ENCODE assay signal across 1 cellular context in the genomic region with DNA sequence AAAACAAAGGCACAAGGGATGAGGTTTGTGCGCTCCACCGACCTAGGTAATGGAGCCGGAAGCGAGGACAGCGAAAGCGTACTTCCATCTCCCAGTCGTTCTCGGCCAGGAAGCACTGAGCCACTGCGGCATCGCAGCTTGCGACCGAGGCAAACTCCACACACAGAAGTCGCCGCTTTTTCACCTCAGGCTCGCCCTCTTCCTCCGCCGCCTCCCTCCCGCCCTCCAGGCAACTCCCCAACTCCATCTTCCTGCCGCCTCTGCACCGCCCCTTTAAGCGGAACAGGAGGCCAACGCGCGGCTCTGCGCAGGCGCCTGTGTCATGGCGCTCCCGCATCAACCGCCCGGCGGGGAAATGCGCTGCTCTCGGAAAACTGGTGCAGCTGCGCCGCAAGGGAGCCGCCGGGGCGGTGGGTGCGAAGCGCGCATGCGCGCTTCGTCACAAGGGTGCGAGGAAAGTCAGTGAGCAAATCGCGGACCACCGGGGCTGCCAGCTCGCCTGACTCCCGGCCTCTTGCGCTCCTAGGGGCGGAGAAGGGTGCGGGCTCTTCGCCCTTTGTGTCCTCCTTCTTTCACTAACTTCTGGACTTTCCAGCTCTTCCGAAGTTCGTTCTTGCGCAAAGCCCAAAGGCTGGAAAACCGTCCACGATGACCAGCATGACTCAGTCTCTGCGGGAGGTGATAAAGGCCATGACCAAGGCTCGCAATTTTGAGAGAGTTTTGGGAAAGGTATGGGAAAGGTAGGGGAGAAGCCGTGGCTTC.
TF ChIP-seq lines count a peak whose summit lies in the region.

A gene (plus strand): TSS at position 462 of the 762 bp plus-strand sequence. CDS start 187 bp downstream, at position 649.
A gene with protein sequence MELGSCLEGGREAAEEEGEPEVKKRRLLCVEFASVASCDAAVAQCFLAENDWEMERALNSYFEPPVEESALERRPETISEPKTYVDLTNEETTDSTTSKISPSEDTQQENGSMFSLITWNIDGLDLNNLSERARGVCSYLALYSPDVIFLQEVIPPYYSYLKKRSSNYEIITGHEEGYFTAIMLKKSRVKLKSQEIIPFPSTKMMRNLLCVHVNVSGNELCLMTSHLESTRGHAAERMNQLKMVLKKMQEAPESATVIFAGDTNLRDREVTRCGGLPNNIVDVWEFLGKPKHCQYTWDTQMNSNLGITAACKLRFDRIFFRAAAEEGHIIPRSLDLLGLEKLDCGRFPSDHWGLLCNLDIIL (minus strand): TSS at position 284 of the 762 bp plus-strand sequence. CDS start 37 bp downstream, at position 247.

TF ChIP-seq in K562, 482 proteins besides CTCF, POLR2A, EP300 and RAD21 (continued from another document and continues in another):
- TF ChIP-seq, protein P1, sequence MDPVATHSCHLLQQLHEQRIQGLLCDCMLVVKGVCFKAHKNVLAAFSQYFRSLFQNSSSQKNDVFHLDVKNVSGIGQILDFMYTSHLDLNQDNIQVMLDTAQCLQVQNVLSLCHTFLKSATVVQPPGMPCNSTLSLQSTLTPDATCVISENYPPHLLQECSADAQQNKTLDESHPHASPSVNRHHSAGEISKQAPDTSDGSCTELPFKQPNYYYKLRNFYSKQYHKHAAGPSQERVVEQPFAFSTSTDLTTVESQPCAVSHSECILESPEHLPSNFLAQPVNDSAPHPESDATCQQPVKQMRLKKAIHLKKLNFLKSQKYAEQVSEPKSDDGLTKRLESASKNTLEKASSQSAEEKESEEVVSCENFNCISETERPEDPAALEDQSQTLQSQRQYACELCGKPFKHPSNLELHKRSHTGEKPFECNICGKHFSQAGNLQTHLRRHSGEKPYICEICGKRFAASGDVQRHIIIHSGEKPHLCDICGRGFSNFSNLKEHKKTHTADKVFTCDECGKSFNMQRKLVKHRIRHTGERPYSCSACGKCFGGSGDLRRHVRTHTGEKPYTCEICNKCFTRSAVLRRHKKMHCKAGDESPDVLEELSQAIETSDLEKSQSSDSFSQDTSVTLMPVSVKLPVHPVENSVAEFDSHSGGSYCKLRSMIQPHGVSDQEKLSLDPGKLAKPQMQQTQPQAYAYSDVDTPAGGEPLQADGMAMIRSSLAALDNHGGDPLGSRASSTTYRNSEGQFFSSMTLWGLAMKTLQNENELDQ (CRISPR knock-in tag; IDR thresholded peaks at IDR 0.05; ENCODE audit: borderline replicate concordance): no peak
- TF ChIP-seq FOSL1 (tag; conservative IDR thresholded peaks at IDR 0.05) (peak; percentile 93), SRSF7 (optimal IDR thresholded peaks at IDR 0.05; ENCODE audit: low read depth, low read length) (no peak), MTA1 (IDR thresholded peaks at IDR 0.05; ENCODE audit: borderline replicate concordance) (peak; percentile 76; the same call in 1 of the 2 replicates), ZKSCAN1 (IDR thresholded peaks at IDR 0.05; ENCODE audit: low read depth, low read length) (peak; percentile 79), NELFE (IDR thresholded peaks at IDR 0.05; ENCODE audit: insufficient read depth, insufficient read length) (no peak), MXI1 (IDR thresholded peaks at IDR 0.05; ENCODE audit: low read depth, low read length) (no peak), ZNF175 (CRISPR knock-in tag; IDR thresholded peaks at IDR 0.05; ENCODE audit: low read depth) (no peak), TOE1 (IDR thresholded peaks at IDR 0.05; ENCODE audit: borderline replicate concordance) (peak; percentile 96), TOE1 (CRISPR knock-in tag; IDR thresholded peaks at IDR 0.05; ENCODE audit: borderline replicate concordance, low read depth) (no peak), SMARCC2 (IDR thresholded peaks at IDR 0.05; ENCODE audit: low read depth) (peak; percentile 74), MED1 (CRISPR knock-in tag; IDR thresholded peaks at IDR 0.05; ENCODE audit: borderline replicate concordance) (no peak), KLF10 (CRISPR knock-in tag; IDR thresholded peaks at IDR 0.05) (no peak), MCM5 (IDR thresholded peaks at IDR 0.05; ENCODE audit: low read depth) (no peak), CEBPG (CRISPR knock-in tag; IDR thresholded peaks at IDR 0.05) (peak; percentile 68), CEBPG (tag; conservative IDR thresholded peaks at IDR 0.05 in 1 of 2, IDR thresholded peaks at IDR 0.05 in 1 of 2) (peak; percentile 86 to 88), RBBP5 (IDR thresholded peaks at IDR 0.05; ENCODE audit: borderline replicate concordance, insufficient read depth, low read length, poor library complexity, severe bottlenecking) (peak; percentile 95), ZNF707 (CRISPR knock-in tag; conservative IDR thresholded peaks at IDR 0.05) (no peak), NR2C1 (IDR thresholded peaks at IDR 0.05) (no peak), NR2C1 (tag; IDR thresholded peaks at IDR 0.05) (peak; percentile 79), NUFIP1 (IDR thresholded peaks at IDR 0.05; ENCODE audit: partially characterized antibody) (no peak), NR4A1 (CRISPR knock-in tag; IDR thresholded peaks at IDR 0.05) (no peak), NR4A1 (tag; IDR thresholded peaks at IDR 0.05) (no peak), SRF (CRISPR knock-in tag; IDR thresholded peaks at IDR 0.05) (peak in 1 of 2 experiments; percentile 81; a peak in 2 of 4 replicates), NFIC (IDR thresholded peaks at IDR 0.05) (peak; percentile 44), STAT5A (IDR thresholded peaks at IDR 0.05; ENCODE audit: borderline replicate concordance, low read length) (peak; percentile 28; the same call in 1 of the 2 replicates), SIN3B (IDR thresholded peaks at IDR 0.05; ENCODE audit: low read depth) (peak; percentile 65), SRSF1 (IDR thresholded peaks at IDR 0.05; ENCODE audit: low read depth, low read length) (no peak), SMC3 (conservative IDR thresholded peaks at IDR 0.05; ENCODE audit: insufficient read depth, low read depth, low read length) (peak; percentile 33; the same call in 1 of the 2 replicates), LEF1 (IDR thresholded peaks at IDR 0.05) (no peak), ZBTB1 (CRISPR knock-in tag; IDR thresholded peaks at IDR 0.05; ENCODE audit: borderline replicate concordance, low read depth) (no peak), ZNF133 (CRISPR knock-in tag; IDR thresholded peaks at IDR 0.05) (no peak), ZZZ3 (IDR thresholded peaks at IDR 0.05) (no peak), PHF21A (IDR thresholded peaks at IDR 0.05; ENCODE audit: borderline replicate concordance, low read depth) (0 out of 2 replicates have a peak, but pooled peaks have one; percentile 80), PRMT5 (CRISPR knock-in tag; IDR thresholded peaks at IDR 0.05) (no peak), MBD2 (IDR thresholded peaks at IDR 0.05; ENCODE audit: borderline replicate concordance, low read depth) (peak; percentile 59), GTF2A2 (tag; IDR thresholded peaks at IDR 0.05) (no peak), KLF1 (tag; IDR thresholded peaks at IDR 0.05) (no peak), HMG20B (CRISPR knock-in tag; IDR thresholded peaks at IDR 0.05) (no peak), HDGF (IDR thresholded peaks at IDR 0.05) (no peak), NFE2L1 (tag; IDR thresholded peaks at IDR 0.05; ENCODE audit: borderline replicate concordance, low read depth) (no peak), PPARD (CRISPR knock-in tag; IDR thresholded peaks at IDR 0.05) (no peak)
- TF ChIP-seq, protein P2, sequence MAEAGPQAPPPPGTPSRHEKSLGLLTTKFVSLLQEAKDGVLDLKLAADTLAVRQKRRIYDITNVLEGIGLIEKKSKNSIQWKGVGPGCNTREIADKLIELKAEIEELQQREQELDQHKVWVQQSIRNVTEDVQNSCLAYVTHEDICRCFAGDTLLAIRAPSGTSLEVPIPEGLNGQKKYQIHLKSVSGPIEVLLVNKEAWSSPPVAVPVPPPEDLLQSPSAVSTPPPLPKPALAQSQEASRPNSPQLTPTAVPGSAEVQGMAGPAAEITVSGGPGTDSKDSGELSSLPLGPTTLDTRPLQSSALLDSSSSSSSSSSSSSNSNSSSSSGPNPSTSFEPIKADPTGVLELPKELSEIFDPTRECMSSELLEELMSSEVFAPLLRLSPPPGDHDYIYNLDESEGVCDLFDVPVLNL (CRISPR knock-in tag; IDR thresholded peaks at IDR 0.05; ENCODE audit: low read depth): no peak
- TF ChIP-seq, protein P3, sequence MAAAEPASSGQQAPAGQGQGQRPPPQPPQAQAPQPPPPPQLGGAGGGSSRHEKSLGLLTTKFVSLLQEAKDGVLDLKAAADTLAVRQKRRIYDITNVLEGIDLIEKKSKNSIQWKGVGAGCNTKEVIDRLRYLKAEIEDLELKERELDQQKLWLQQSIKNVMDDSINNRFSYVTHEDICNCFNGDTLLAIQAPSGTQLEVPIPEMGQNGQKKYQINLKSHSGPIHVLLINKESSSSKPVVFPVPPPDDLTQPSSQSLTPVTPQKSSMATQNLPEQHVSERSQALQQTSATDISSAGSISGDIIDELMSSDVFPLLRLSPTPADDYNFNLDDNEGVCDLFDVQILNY (CRISPR knock-in tag; IDR thresholded peaks at IDR 0.05): no peak
- TF ChIP-seq, protein P4, sequence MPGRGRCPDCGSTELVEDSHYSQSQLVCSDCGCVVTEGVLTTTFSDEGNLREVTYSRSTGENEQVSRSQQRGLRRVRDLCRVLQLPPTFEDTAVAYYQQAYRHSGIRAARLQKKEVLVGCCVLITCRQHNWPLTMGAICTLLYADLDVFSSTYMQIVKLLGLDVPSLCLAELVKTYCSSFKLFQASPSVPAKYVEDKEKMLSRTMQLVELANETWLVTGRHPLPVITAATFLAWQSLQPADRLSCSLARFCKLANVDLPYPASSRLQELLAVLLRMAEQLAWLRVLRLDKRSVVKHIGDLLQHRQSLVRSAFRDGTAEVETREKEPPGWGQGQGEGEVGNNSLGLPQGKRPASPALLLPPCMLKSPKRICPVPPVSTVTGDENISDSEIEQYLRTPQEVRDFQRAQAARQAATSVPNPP (IDR thresholded peaks at IDR 0.05; ENCODE audit: borderline replicate concordance, insufficient read depth, insufficient read length): no peak
- TF ChIP-seq, protein P5, sequence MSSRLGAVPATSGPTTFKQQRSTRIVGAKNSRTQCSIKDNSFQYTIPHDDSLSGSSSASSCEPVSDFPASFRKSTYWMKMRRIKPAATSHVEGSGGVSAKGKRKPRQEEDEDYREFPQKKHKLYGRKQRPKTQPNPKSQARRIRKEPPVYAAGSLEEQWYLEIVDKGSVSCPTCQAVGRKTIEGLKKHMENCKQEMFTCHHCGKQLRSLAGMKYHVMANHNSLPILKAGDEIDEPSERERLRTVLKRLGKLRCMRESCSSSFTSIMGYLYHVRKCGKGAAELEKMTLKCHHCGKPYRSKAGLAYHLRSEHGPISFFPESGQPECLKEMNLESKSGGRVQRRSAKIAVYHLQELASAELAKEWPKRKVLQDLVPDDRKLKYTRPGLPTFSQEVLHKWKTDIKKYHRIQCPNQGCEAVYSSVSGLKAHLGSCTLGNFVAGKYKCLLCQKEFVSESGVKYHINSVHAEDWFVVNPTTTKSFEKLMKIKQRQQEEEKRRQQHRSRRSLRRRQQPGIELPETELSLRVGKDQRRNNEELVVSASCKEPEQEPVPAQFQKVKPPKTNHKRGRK (tag; IDR thresholded peaks at IDR 0.05): no peak
- TF ChIP-seq, protein P6, sequence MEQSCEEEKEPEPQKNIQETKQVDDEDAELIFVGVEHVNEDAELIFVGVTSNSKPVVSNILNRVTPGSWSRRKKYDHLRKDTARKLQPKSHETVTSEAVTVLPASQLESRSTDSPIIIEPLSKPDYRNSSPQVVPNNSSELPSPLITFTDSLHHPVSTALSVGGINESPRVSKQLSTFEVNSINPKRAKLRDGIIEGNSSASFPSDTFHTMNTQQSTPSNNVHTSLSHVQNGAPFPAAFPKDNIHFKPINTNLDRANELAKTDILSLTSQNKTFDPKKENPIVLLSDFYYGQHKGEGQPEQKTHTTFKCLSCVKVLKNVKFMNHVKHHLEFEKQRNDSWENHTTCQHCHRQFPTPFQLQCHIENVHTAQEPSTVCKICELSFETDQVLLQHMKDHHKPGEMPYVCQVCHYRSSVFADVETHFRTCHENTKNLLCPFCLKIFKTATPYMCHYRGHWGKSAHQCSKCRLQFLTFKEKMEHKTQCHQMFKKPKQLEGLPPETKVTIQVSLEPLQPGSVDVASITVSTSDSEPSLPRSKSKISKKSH (CRISPR knock-in tag; IDR thresholded peaks at IDR 0.05): no peak
- TF ChIP-seq, protein P7, sequence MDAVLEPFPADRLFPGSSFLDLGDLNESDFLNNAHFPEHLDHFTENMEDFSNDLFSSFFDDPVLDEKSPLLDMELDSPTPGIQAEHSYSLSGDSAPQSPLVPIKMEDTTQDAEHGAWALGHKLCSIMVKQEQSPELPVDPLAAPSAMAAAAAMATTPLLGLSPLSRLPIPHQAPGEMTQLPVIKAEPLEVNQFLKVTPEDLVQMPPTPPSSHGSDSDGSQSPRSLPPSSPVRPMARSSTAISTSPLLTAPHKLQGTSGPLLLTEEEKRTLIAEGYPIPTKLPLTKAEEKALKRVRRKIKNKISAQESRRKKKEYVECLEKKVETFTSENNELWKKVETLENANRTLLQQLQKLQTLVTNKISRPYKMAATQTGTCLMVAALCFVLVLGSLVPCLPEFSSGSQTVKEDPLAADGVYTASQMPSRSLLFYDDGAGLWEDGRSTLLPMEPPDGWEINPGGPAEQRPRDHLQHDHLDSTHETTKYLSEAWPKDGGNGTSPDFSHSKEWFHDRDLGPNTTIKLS (IDR thresholded peaks at IDR 0.05; ENCODE audit: borderline replicate concordance, low read depth): peak; percentile 71
- TF ChIP-seq, protein P8, sequence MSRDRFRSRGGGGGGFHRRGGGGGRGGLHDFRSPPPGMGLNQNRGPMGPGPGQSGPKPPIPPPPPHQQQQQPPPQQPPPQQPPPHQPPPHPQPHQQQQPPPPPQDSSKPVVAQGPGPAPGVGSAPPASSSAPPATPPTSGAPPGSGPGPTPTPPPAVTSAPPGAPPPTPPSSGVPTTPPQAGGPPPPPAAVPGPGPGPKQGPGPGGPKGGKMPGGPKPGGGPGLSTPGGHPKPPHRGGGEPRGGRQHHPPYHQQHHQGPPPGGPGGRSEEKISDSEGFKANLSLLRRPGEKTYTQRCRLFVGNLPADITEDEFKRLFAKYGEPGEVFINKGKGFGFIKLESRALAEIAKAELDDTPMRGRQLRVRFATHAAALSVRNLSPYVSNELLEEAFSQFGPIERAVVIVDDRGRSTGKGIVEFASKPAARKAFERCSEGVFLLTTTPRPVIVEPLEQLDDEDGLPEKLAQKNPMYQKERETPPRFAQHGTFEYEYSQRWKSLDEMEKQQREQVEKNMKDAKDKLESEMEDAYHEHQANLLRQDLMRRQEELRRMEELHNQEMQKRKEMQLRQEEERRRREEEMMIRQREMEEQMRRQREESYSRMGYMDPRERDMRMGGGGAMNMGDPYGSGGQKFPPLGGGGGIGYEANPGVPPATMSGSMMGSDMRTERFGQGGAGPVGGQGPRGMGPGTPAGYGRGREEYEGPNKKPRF (IDR thresholded peaks at IDR 0.05; ENCODE audit: low read depth, low read length): no peak
- TF ChIP-seq, protein P9, sequence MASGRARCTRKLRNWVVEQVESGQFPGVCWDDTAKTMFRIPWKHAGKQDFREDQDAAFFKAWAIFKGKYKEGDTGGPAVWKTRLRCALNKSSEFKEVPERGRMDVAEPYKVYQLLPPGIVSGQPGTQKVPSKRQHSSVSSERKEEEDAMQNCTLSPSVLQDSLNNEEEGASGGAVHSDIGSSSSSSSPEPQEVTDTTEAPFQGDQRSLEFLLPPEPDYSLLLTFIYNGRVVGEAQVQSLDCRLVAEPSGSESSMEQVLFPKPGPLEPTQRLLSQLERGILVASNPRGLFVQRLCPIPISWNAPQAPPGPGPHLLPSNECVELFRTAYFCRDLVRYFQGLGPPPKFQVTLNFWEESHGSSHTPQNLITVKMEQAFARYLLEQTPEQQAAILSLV (tag; IDR thresholded peaks at IDR 0.05): 0 out of 2 replicates have a peak, but pooled peaks have one; percentile 47
